Comparison of ENCODE assay signal across 13 cellular contexts in the genomic region with DNA sequence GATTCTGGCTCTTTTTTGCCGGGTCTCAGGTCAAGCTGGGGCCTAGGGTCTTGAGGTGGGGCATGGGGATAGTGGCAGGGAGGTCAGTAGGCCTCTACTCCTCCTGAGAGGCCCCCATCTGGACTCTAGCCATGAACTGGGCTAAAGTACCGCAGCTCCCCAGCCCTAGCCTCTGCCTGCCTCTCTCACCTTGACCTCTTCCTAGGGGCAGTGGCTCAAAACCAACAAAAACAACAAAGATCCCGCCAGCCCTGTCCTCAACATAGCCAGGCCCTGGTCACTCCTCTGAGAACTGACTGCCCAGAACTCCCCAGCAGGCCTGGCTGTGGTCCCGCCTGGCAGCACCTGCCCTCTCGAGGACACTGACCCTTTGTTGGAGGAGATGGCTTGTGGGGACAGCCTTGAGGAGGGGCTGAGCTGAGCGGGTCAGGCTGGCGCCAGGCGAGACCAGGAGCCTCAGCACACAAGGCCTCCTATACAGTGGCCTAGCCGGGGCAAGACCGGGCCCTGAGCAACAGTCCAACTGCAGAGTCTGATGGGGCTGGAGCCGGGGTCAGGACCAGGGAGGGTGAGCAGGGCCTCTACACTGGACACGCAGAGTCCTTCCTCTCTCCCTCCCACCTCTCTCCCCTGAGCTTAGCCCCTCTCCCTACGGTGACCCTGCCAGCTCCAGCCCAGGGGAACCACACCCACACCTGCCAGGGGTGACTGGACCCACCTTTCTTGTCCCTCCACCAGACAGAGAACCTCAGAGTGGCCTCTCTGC. TPM values are rescaled to one million over a fixed set of nuclear protein-coding genes. Genes with fewer than 3 reads are reported as not detected.
A peak's percentile ranks its signal among the peaks of the same experiment; 100 is the strongest.
DNase-seq lines count a peak whose midpoint lies in the region; ATAC-seq, FAIRE-seq and TF ChIP-seq lines count a peak whose summit lies in the region.
"Had no signal": no experiment of that assay in that cellular context is flagged by ENCODE, and none has a peak within 500 bp of the region (broad histone marks: within the 10 kb centered on the region; RNA-seq: fewer than 3 reads in every experiment).

No MANE protein-coding gene starts in this region.

- intact Hi-C loops in activated CD4-positive, alpha-beta memory T cell treated with anti-CD3 and anti-CD28 coated beads for 36 hours (cut with micrococcal nuclease): no loop called here
- intact Hi-C loops in K562 (cut with micrococcal nuclease): no loop called here

- H3K9me3 ChIP-seq in K562 (replicated peaks; ENCODE audit: control insufficient read depth, insufficient read depth, low read depth, low read length): no peaks in the 10 kb centered on the region

- WGBS in K562 (ENCODE audit: insufficient coverage, low coverage, missing lambda C conversion rate): 21% methylated on average over 13 of the region's 13 CpGs

- peaks cover 33% of the 10 kb centered on the region for H3K4me1 Mint-ChIP-seq in activated CD4-positive, alpha-beta memory T cell treated with anti-CD3 and anti-CD28 coated beads for 36 hours (ENCODE audit: low read depth)
- peaks cover 26% of the 10 kb centered on the region for H3K4me1 Mint-ChIP-seq in activated CD4-positive, alpha-beta memory T cell treated with anti-CD3 and anti-CD28 coated beads, Interleukin-2, amount 10 ng/mL, durations not matched to agents 7 days and 5 days
- H3K4me1 Mint-ChIP-seq in stimulated activated effector memory CD8-positive, alpha-beta T cell treated with anti-CD3 and anti-CD28 coated beads, Interleukin-12 subunit alpha, Interleukin-12 subunit beta, amount 100 ng/mL, for 72 hours: peaks cover 51% of the 10 kb centered on the region

- peaks cover 5% of the 10 kb centered on the region; the same call in 1 of the 2 replicates for H4K20me1 ChIP-seq in K562 (replicated peaks; ENCODE audit: control insufficient read depth, insufficient read depth, low read length)

- H3K4me1 ChIP-seq in K562 (replicated peaks in 1 of 2; ENCODE audit: control insufficient read depth in 2 of 2, insufficient read depth in 2 of 2, low read length in 2 of 2): no peaks in the 10 kb centered on the region

- H3K36me3 Mint-ChIP-seq in activated CD4-positive, alpha-beta memory T cell treated with anti-CD3 and anti-CD28 coated beads for 36 hours: no peaks in the 10 kb centered on the region
- peaks cover 3% of the 10 kb centered on the region for H3K36me3 Mint-ChIP-seq in activated CD4-positive, alpha-beta memory T cell treated with anti-CD3 and anti-CD28 coated beads, Interleukin-2, amount 10 ng/mL, durations not matched to agents 7 days and 5 days (ENCODE audit: low read depth)
- peaks cover 5% of the 10 kb centered on the region for H3K36me3 Mint-ChIP-seq in stimulated activated effector memory CD8-positive, alpha-beta T cell treated with anti-CD3 and anti-CD28 coated beads, Interleukin-12 subunit alpha, Interleukin-12 subunit beta, amount 100 ng/mL, for 72 hours
- H3K36me3 Mint-ChIP-seq: naive B cell had no signal

- no peak overlapping the region for H3K4me3 ChIP-seq in K562
- H3K4me3 ChIP-seq: SJSA1 had no signal

- no peaks in the 10 kb centered on the region for H3K36me3 ChIP-seq in K562 (ENCODE audit: control insufficient read depth, insufficient read depth, low read length)
- H3K36me3 ChIP-seq: SJSA1 had no signal

- H3K4me2 ChIP-seq in K562 (ENCODE audit: insufficient read depth, low read length): no peak overlapping the region

- H3K9ac ChIP-seq in K562 (ENCODE audit: insufficient read depth in 1 of 2, low read depth in 2 of 2, low read length in 2 of 2): peak overlapping the region in 1 of 2 experiments; percentile 31; a peak in 2 of 4 replicates

- DNase-seq in activated CD4-positive, alpha-beta memory T cell treated with anti-CD3 and anti-CD28 coated beads for 36 hours: no peak
- DNase-seq in activated CD4-positive, alpha-beta memory T cell treated with anti-CD3 and anti-CD28 coated beads, Interleukin-2, amount 10 ng/mL, durations not matched to agents 7 days and 5 days: no peak
- no peak for DNase-seq in K562 (ENCODE audit: extremely low read depth in 1 of 4, low spot score in 3 of 4)
- peak; percentile 98 for DNase-seq in medulla oblongata (ENCODE audit: extremely low spot score)
- no peak for DNase-seq in stimulated activated effector memory CD8-positive, alpha-beta T cell treated with anti-CD3 and anti-CD28 coated beads, Interleukin-12 subunit alpha, Interleukin-12 subunit beta, amount 100 ng/mL, for 72 hours (ENCODE audit: low spot score in 2 of 2)
- DNase-seq in HuH-7.5 (ENCODE audit: low spot score): no peak
- DNase-seq in NCI-H1092 treated with DMSO at 0.1 percent for 48 hours (lab: John Stamatoyannopoulos, UW): no peak
- DNase-seq: activated CD4-positive, alpha-beta T cell treated with anti-CD3 and anti-CD28 coated beads, Interleukin-2, amount 10 ng/mL, durations not matched to agents 7 days and 5 days; naive B cell; NCI-H524 treated with DMSO at 0.1 percent for 48 hours had no signal

- no peaks in the 10 kb centered on the region for H3K9me1 ChIP-seq in K562 (ENCODE audit: control insufficient read depth, insufficient read depth, low read length)

- POLR2A ChIA-PET in activated CD4-positive, alpha-beta memory T cell treated with anti-CD3 and anti-CD28 coated beads for 36 hours (lab: Charles Lee): interaction anchor here (1.5 kb wide), 1 partner anchor 12 kb away, joined by 5 read pairs; no protein-coding TSS in a partner anchor
- POLR2A ChIA-PET in activated CD4-positive, alpha-beta memory T cell treated with anti-CD3 and anti-CD28 coated beads, Interleukin-2, amount 10 ng/mL, durations not matched to agents 7 days and 5 days (lab: Charles Lee): interaction anchor here (4.9 to 9.4 kb wide), 3 partner anchors 11 to 18 kb away, joined by 38 to 53 read pairs (median 39); a partner anchor contains a TSS
- POLR2A ChIA-PET in K562 (lab: Yijun Ruan, JAX): interaction anchor here (1.0 to 3.1 kb wide), 3 partner anchors 8 to 19 kb away, joined by 4 to 16 read pairs (median 9); no protein-coding TSS in a partner anchor

- ATAC-seq in K562 (peak; percentile 55), GM21360 (IDR thresholded peaks at IDR 0.05; ENCODE audit: unreplicated experiment) (no peak)
- ATAC-seq in stimulated activated effector memory CD8-positive, alpha-beta T cell treated with anti-CD3 and anti-CD28 coated beads, Interleukin-12 subunit alpha, Interleukin-12 subunit beta, amount 100 ng/mL, for 72 hours: no peak

- CTCF ChIA-PET in activated CD4-positive, alpha-beta memory T cell treated with anti-CD3 and anti-CD28 coated beads for 36 hours (lab: Charles Lee): interaction anchor here (1.0 to 4.7 kb wide), 3 partner anchors 10 to 18 kb away, joined by 3 to 36 read pairs (median 4); a partner anchor contains a TSS
- CTCF ChIA-PET in activated CD4-positive, alpha-beta memory T cell treated with anti-CD3 and anti-CD28 coated beads, Interleukin-2, amount 10 ng/mL, durations not matched to agents 7 days and 5 days (lab: Charles Lee): interaction anchor here (0.6 to 2.5 kb wide), 5 partner anchors 9 to 39 kb away, joined by 3 to 15 read pairs (median 9); no protein-coding TSS in a partner anchor
- CTCF ChIA-PET in K562 (lab: Yijun Ruan, JAX; ENCODE audit: low intra/inter-chr PET ratio): no interaction called here

- H3K27ac Mint-ChIP-seq in activated CD4-positive, alpha-beta memory T cell treated with anti-CD3 and anti-CD28 coated beads for 36 hours: peak overlapping the region; percentile 38
- H3K27ac Mint-ChIP-seq in activated CD4-positive, alpha-beta memory T cell treated with anti-CD3 and anti-CD28 coated beads, Interleukin-2, amount 10 ng/mL, durations not matched to agents 7 days and 5 days: no peak overlapping the region
- peak overlapping the region; percentile 67 for H3K27ac Mint-ChIP-seq in stimulated activated effector memory CD8-positive, alpha-beta T cell treated with anti-CD3 and anti-CD28 coated beads, Interleukin-12 subunit alpha, Interleukin-12 subunit beta, amount 100 ng/mL, for 72 hours

- peaks cover 3 to 30% of the 10 kb centered on the region in 2 experiments; a peak in 4 of 5 replicates for H3K27me3 ChIP-seq in K562 (ENCODE audit: control insufficient read depth in 2 of 2, insufficient read depth in 2 of 2, low read length in 2 of 2)
- H3K27me3 ChIP-seq: SJSA1 had no signal

- TF ChIP-seq RAD21 in K562 (CRISPR knock-in tag; conservative IDR thresholded peaks at IDR 0.05 in 1 of 2, IDR thresholded peaks at IDR 0.05 in 1 of 2): no peak

- no TSS peak for BruUV-seq in K562 (replicated peaks; lab: Mats Ljungman, UMichigan)

- in situ Hi-C loops in K562 (cut with MboI): loop anchor here (5.0 kb wide), 1 partner anchor 48 kb away; no protein-coding TSS in a partner anchor

- no peak for TF ChIP-seq EP300 in K562 (IDR thresholded peaks at IDR 0.05; ENCODE audit: low read length)

- H2AFZ ChIP-seq in K562 (ENCODE audit: low read depth, low read length): no peak overlapping the region

- no peak for FAIRE-seq in K562 (lab: Jason Lieb, UNC)
- FAIRE-seq: endothelial cell of umbilical vein had no signal

- no peaks in the 10 kb centered on the region for H3K27me3 Mint-ChIP-seq in activated CD4-positive, alpha-beta memory T cell treated with anti-CD3 and anti-CD28 coated beads for 36 hours
- no peaks in the 10 kb centered on the region for H3K27me3 Mint-ChIP-seq in activated CD4-positive, alpha-beta memory T cell treated with anti-CD3 and anti-CD28 coated beads, Interleukin-2, amount 10 ng/mL, durations not matched to agents 7 days and 5 days
- H3K27me3 Mint-ChIP-seq: activated CD4-positive, alpha-beta T cell treated with anti-CD3 and anti-CD28 coated beads, Interleukin-2, amount 10 ng/mL, durations not matched to agents 7 days and 5 days had no signal

- H3K79me2 ChIP-seq in K562 (ENCODE audit: control insufficient read depth, insufficient read depth, low read length): no peaks in the 10 kb centered on the region

- H3K4me3 Mint-ChIP-seq in activated CD4-positive, alpha-beta memory T cell treated with anti-CD3 and anti-CD28 coated beads for 36 hours: no peak overlapping the region
- no peak overlapping the region for H3K4me3 Mint-ChIP-seq in activated CD4-positive, alpha-beta memory T cell treated with anti-CD3 and anti-CD28 coated beads, Interleukin-2, amount 10 ng/mL, durations not matched to agents 7 days and 5 days
- H3K4me3 Mint-ChIP-seq in stimulated activated effector memory CD8-positive, alpha-beta T cell treated with anti-CD3 and anti-CD28 coated beads, Interleukin-12 subunit alpha, Interleukin-12 subunit beta, amount 100 ng/mL, for 72 hours: no peak overlapping the region
- H3K4me3 Mint-ChIP-seq: activated CD4-positive, alpha-beta T cell treated with anti-CD3 and anti-CD28 coated beads, Interleukin-2, amount 10 ng/mL, durations not matched to agents 7 days and 5 days; naive B cell had no signal

- no peak overlapping the region for H3K27ac ChIP-seq in K562 (ENCODE audit: extremely low read depth, low read depth, low read length)

- no peak for TF ChIP-seq CTCF in K562 (IDR thresholded peaks at IDR 0.05 in 2 of 3, conservative IDR thresholded peaks at IDR 0.05 in 1 of 3; ENCODE audit: insufficient read depth in 2 of 3, low read depth in 1 of 3, low read length in 3 of 3)

- TF ChIP-seq POLR2A in K562 (conservative IDR thresholded peaks at IDR 0.05): no peak

- H3K9me3 Mint-ChIP-seq in activated CD4-positive, alpha-beta memory T cell treated with anti-CD3 and anti-CD28 coated beads for 36 hours: no peaks in the 10 kb centered on the region
- no peaks in the 10 kb centered on the region for H3K9me3 Mint-ChIP-seq in activated CD4-positive, alpha-beta memory T cell treated with anti-CD3 and anti-CD28 coated beads, Interleukin-2, amount 10 ng/mL, durations not matched to agents 7 days and 5 days
- no peaks in the 10 kb centered on the region for H3K9me3 Mint-ChIP-seq in stimulated activated effector memory CD8-positive, alpha-beta T cell treated with anti-CD3 and anti-CD28 coated beads, Interleukin-12 subunit alpha, Interleukin-12 subunit beta, amount 100 ng/mL, for 72 hours

RNA-seq across cellular contexts. Expression of a gene that starts 11.6 kb away (rescaled TPM):
- total RNA-seq in activated CD4-positive, alpha-beta memory T cell treated with anti-CD3 and anti-CD28 coated beads for 36 hours: 10 to 100 TPM; 87.2 to 94.0 TPM
- 10 to 100 TPM; 80.7 to 88.4 TPM for total RNA-seq in activated CD4-positive, alpha-beta memory T cell treated with anti-CD3 and anti-CD28 coated beads, Interleukin-2, amount 10 ng/mL, durations not matched to agents 7 days and 5 days
- 96.3 and 215 TPM in 2 replicates for total RNA-seq in K562 (2011; cell fraction: chromatin; rRNA removed; ENCODE audit: low replicate concordance)
- 144 and 155 TPM in 2 replicates for total RNA-seq in K562 (2011; cell fraction: nucleolus; rRNA removed)
- 118 and 119 TPM in 2 replicates for total RNA-seq in K562 (2011; cell fraction: nucleoplasm; rRNA removed)
- total RNA-seq in K562 (2014; rRNA removed) (53.4 and 69.8 TPM in 2 replicates), K562 (2014; rRNA removed; fragmentation: Illumina TruSeq; extraction: Trizol) (97.7 and 108 TPM in 2 replicates), K562 (2015; rRNA removed; fragmentation: Illumina TruSeq; extraction: Trizol) (117 and 119 TPM in 2 replicates), K562 (2021) (235 and 239 TPM in 2 replicates)
- polyA plus RNA-seq in K562 (2011; rRNA removed) (148 and 175 TPM in 2 replicates), K562 (2014; fragmentation: Illumina TruSeq; extraction: Trizol) (250 and 287 TPM in 2 replicates), K562 (2014; fragmentation: Nextera tagmentation; extraction: Ambion mirVana) (10 to 100 TPM; 40.9 to 51.1 TPM), K562 (2014; rRNA removed) (154 and 168 TPM in 2 replicates)
- 202 and 255 TPM in 2 replicates for polyA plus RNA-seq in K562 (2011; cell fraction: cytosol; rRNA removed)
- polyA plus RNA-seq in K562 (2011; cell fraction: nucleus; rRNA removed): 198 and 337 TPM in 2 replicates
- 180 and 222 TPM in 2 replicates for polyA plus RNA-seq in K562 (2012)
- 91.8 and 131 TPM in 2 replicates for polyA minus RNA-seq in K562 (2011; rRNA and poly(A)+ RNA removed)
- polyA minus RNA-seq in K562 (2011; cell fraction: cytosol; rRNA and poly(A)+ RNA removed): 98.9 and 104 TPM in 2 replicates
- 116 and 136 TPM in 2 replicates for polyA minus RNA-seq in K562 (2011; cell fraction: nucleus; rRNA and poly(A)+ RNA removed)
